Comparison of ENCODE assay signal across 11 cellular contexts in genomic region chr2:188294547-188294946, GRCh38. TPM values are rescaled to one million over a fixed set of nuclear protein-coding genes. Genes with fewer than 3 reads are reported as not detected.
DNase-seq lines count a peak whose midpoint lies in the region; ATAC-seq, FAIRE-seq and TF ChIP-seq lines count a peak whose summit lies in the region.
"Had no signal": no experiment of that assay in that cellular context is flagged by ENCODE, and none has a peak within 500 bp of the region (broad histone marks: within the 10 kb centered on the region; RNA-seq: fewer than 3 reads in every experiment).

No MANE protein-coding gene starts in this region.

- H3K9me3 ChIP-seq in A549 (peaks cover 10% of the 10 kb centered on the region), MG63 (peaks cover 5% of the 10 kb centered on the region; the same call in 1 of the 2 replicates), esophagus squamous epithelium (no peaks in the 10 kb centered on the region), neural progenitor cell (ENCODE audit: low read depth) (no peaks in the 10 kb centered on the region), T-helper 17 cell (ENCODE audit: control insufficient read depth, low read length, poor library complexity, severe bottlenecking) (no peaks in the 10 kb centered on the region)
- no peaks in the 10 kb centered on the region for H3K9me3 ChIP-seq in naive thymus-derived CD4-positive, alpha-beta T cell (ENCODE audit: control insufficient read depth in 2 of 3, low read length in 3 of 3)

- H3K36me3 ChIP-seq in MG63 (no peaks in the 10 kb centered on the region), esophagus squamous epithelium (no peaks in the 10 kb centered on the region), neural progenitor cell (no peaks in the 10 kb centered on the region)
- no peaks in the 10 kb centered on the region for H3K36me3 ChIP-seq in naive thymus-derived CD4-positive, alpha-beta T cell (ENCODE audit: control insufficient read depth in 2 of 3, insufficient read depth in 3 of 3, low read length in 3 of 3)
- H3K36me3 ChIP-seq: BLaER1 treated with 17β-estradiol and CSF1 and Interleukin-3, amounts not matched to agents 10 nM and 100 nM; WERI-Rb-1 had no signal

- H3K4me1 Mint-ChIP-seq in neural progenitor cell (peaks cover 26% of the 10 kb centered on the region), T-helper 17 cell (no peaks in the 10 kb centered on the region)
- peaks cover 5 to 12% (median 8%) of the 10 kb centered on the region in 7 donors for H3K4me1 Mint-ChIP-seq in naive thymus-derived CD4-positive, alpha-beta T cell

- peak overlapping the region; percentile 88 for H3K9ac ChIP-seq in neural progenitor cell
- H3K9ac ChIP-seq: BLaER1 treated with 17β-estradiol and CSF1 and Interleukin-3, amounts not matched to agents 10 nM and 100 nM had no signal

- peak overlapping the region; percentile 84 for H3K4me3 ChIP-seq in A549
- H3K4me3 ChIP-seq in MG63: peak overlapping the region; percentile 71
- H3K4me3 ChIP-seq in esophagus squamous epithelium: peak overlapping the region in 3 of 4 donors; percentile 75 to 84 (median 78)
- H3K4me3 ChIP-seq in neural progenitor cell: peak overlapping the region; percentile 97
- H3K4me3 ChIP-seq in naive thymus-derived CD4-positive, alpha-beta T cell (ENCODE audit: low read length): no peak overlapping the region
- H3K4me3 ChIP-seq: BLaER1 treated with 17β-estradiol and CSF1 and Interleukin-3, amounts not matched to agents 10 nM and 100 nM had no signal

- H3K27me3 ChIP-seq in MG63: no peaks in the 10 kb centered on the region
- peaks cover 0 to 4% (median 0%) of the 10 kb centered on the region in 4 donors for H3K27me3 ChIP-seq in esophagus squamous epithelium
- H3K27me3 ChIP-seq in neural progenitor cell: no peaks in the 10 kb centered on the region
- H3K27me3 ChIP-seq in naive thymus-derived CD4-positive, alpha-beta T cell (ENCODE audit: control insufficient read depth in 2 of 2, insufficient read depth in 2 of 2, low read length in 2 of 2): no peaks in the 10 kb centered on the region

- H3K4me1 ChIP-seq in A549 (peaks cover 30% of the 10 kb centered on the region), esophagus squamous epithelium (peaks cover 0 to 48% (median 3%) of the 10 kb centered on the region in 3 donors), neural progenitor cell (peaks cover 54% of the 10 kb centered on the region)
- H3K4me1 ChIP-seq in naive thymus-derived CD4-positive, alpha-beta T cell (ENCODE audit: control insufficient read depth in 2 of 2, insufficient read depth in 2 of 2, low read length in 2 of 2): no peaks in the 10 kb centered on the region
- H3K4me1 ChIP-seq: BLaER1 treated with 17β-estradiol and CSF1 and Interleukin-3, amounts not matched to agents 10 nM and 100 nM had no signal

- ATAC-seq in A549 (no peak), GM21381 (IDR thresholded peaks at IDR 0.05; ENCODE audit: unreplicated experiment) (no peak), T-helper 17 cell (no peak)
- ATAC-seq in naive thymus-derived CD4-positive, alpha-beta T cell: no peak

- CTCF ChIA-PET in A549 (lab: Yijun Ruan, JAX) (interaction anchor here (0.6 to 1.1 kb wide), 2 partner anchors 134 to 217 kb away, joined by 3 read pairs; no protein-coding TSS in a partner anchor), HEK293T (lab: Yijun Ruan, JAX) (interaction anchor here (0.6 kb wide), 1 partner anchor 25 kb away, joined by 3 read pairs; no protein-coding TSS in a partner anchor)
- CTCF ChIA-PET in naive thymus-derived CD4-positive, alpha-beta T cell (lab: Charles Lee): no interaction called here

- H3K9me3 Mint-ChIP-seq in neural progenitor cell: peaks cover 10% of the 10 kb centered on the region
- H3K9me3 Mint-ChIP-seq in naive thymus-derived CD4-positive, alpha-beta T cell: peaks cover 0 to 4% (median 0%) of the 10 kb centered on the region in 11 donors

- H3K36me3 Mint-ChIP-seq in neural progenitor cell: peaks cover 13% of the 10 kb centered on the region
- H3K36me3 Mint-ChIP-seq in naive thymus-derived CD4-positive, alpha-beta T cell: no peaks in the 10 kb centered on the region
- H3K36me3 Mint-ChIP-seq in T-helper 17 cell (ENCODE audit: low read depth): no peaks in the 10 kb centered on the region

- H3K4me3 Mint-ChIP-seq in neural progenitor cell: peak overlapping the region; percentile 97
- no peak overlapping the region for H3K4me3 Mint-ChIP-seq in naive thymus-derived CD4-positive, alpha-beta T cell
- no peak overlapping the region for H3K4me3 Mint-ChIP-seq in T-helper 17 cell

- no peak for TF ChIP-seq EP300 in A549 (IDR thresholded peaks at IDR 0.05)

- DNase-seq in A549 (ENCODE audit: low read depth in 1 of 2, low spot score in 1 of 2) (no peak), MG63 (no peak), esophagus squamous epithelium (lab: John Stamatoyannopoulos, UW) (no peak), neural progenitor cell (ENCODE audit: low spot score) (no peak), HEK293T (ENCODE audit: extremely low spot score) (no peak), T-helper 17 cell (no peak)
- no peak for DNase-seq in naive thymus-derived CD4-positive, alpha-beta T cell
- DNase-seq: KBM-7, WERI-Rb-1 had no signal

- POLR2A ChIA-PET in A549 (lab: Yijun Ruan, JAX) (no interaction called here), HEK293T (lab: Yijun Ruan, JAX) (interaction anchor here (0.9 to 2.6 kb wide), 2 partner anchors 15 to 69 kb away, joined by 3 to 13 read pairs; no protein-coding TSS in a partner anchor)
- POLR2A ChIA-PET in naive thymus-derived CD4-positive, alpha-beta T cell (lab: Charles Lee): no interaction called here

- H4K20me1 ChIP-seq in neural progenitor cell (ENCODE audit: low read depth): peaks cover 5% of the 10 kb centered on the region
- H4K20me1 ChIP-seq: BLaER1 treated with 17β-estradiol and CSF1 and Interleukin-3, amounts not matched to agents 10 nM and 100 nM had no signal

- FAIRE-seq in A549 (lab: Jason Lieb, UNC): no peak

- TF ChIP-seq RAD21 in A549 (conservative IDR thresholded peaks at IDR 0.05 in 1 of 2, IDR thresholded peaks at IDR 0.05 in 1 of 2): no peak

- peaks cover 37% of the 10 kb centered on the region for H3F3A ChIP-seq in neural progenitor cell (ENCODE audit: low read depth)

- no peak overlapping the region for H2AFZ ChIP-seq in neural progenitor cell (replicated peaks)

- H3K27ac ChIP-seq in A549 (peak overlapping the region; percentile 97 to 100), esophagus squamous epithelium (peak overlapping the region; percentile 91 to 97 (median 96)), neural progenitor cell (peak overlapping the region; percentile 77)
- no peak overlapping the region for H3K27ac ChIP-seq in naive thymus-derived CD4-positive, alpha-beta T cell (ENCODE audit: low read depth, low read length)
- H3K27ac ChIP-seq: BLaER1 treated with 17β-estradiol and CSF1 and Interleukin-3, amounts not matched to agents 10 nM and 100 nM; WERI-Rb-1 had no signal

- 3% methylated on average over 1 of the region's 1 CpG for WGBS in A549 (ENCODE audit: missing lambda C conversion rate)
- WGBS in esophagus squamous epithelium, 2 donors: 24 to 29% methylated on average over 1 of the region's 1 CpG

- H3K27me3 Mint-ChIP-seq in neural progenitor cell (ENCODE audit: insufficient read depth, low read depth) (no peaks in the 10 kb centered on the region), T-helper 17 cell (peaks cover 29% of the 10 kb centered on the region)
- peaks cover 36 to 47% (median 43%) of the 10 kb centered on the region in 5 donors for H3K27me3 Mint-ChIP-seq in naive thymus-derived CD4-positive, alpha-beta T cell

- no peak for TF ChIP-seq CTCF in A549 (IDR thresholded peaks at IDR 0.05)
- TF ChIP-seq CTCF in esophagus squamous epithelium (IDR thresholded peaks at IDR 0.05): no peak
- no peak for TF ChIP-seq CTCF in neural progenitor cell (IDR thresholded peaks at IDR 0.05)

- H3K27ac Mint-ChIP-seq in neural progenitor cell: peak overlapping the region; percentile 98
- H3K27ac Mint-ChIP-seq in naive thymus-derived CD4-positive, alpha-beta T cell: no peak overlapping the region
- no peak overlapping the region for H3K27ac Mint-ChIP-seq in T-helper 17 cell

- H3K79me2 ChIP-seq in neural progenitor cell (ENCODE audit: low read depth): peaks cover 86% of the 10 kb centered on the region

- TF ChIP-seq POLR2A in A549 (IDR thresholded peaks at IDR 0.05; ENCODE audit: low read length): no peak
- no peak for TF ChIP-seq POLR2A in esophagus squamous epithelium (IDR thresholded peaks at IDR 0.05)

- intact Hi-C loops in esophagus squamous epithelium (cut with DNase I): no loop called here
- intact Hi-C loops in naive thymus-derived CD4-positive, alpha-beta T cell (cut with micrococcal nuclease): no loop called here

- peak overlapping the region; percentile 98 for H3K4me2 ChIP-seq in A549
- peak overlapping the region; percentile 96 for H3K4me2 ChIP-seq in neural progenitor cell
- H3K4me2 ChIP-seq: BLaER1 treated with 17β-estradiol and CSF1 and Interleukin-3, amounts not matched to agents 10 nM and 100 nM had no signal

TF ChIP-seq in A549, 52 proteins besides CTCF, POLR2A, EP300 and RAD21 (continues in another document):
- TF ChIP-seq CEBPB (IDR thresholded peaks at IDR 0.05) (no peak), EHMT2 (IDR thresholded peaks at IDR 0.05; ENCODE audit: low read depth) (no peak), MAFK (IDR thresholded peaks at IDR 0.05; ENCODE audit: partially characterized antibody) (no peak), TP53 (CRISPR knock-in tag; IDR thresholded peaks at IDR 0.05) (no peak), CBX8 (IDR thresholded peaks at IDR 0.05) (no peak), FOSL2 (IDR thresholded peaks at IDR 0.05) (no peak), FOSL2 (CRISPR knock-in tag; IDR thresholded peaks at IDR 0.05) (no peak)

TF ChIP-seq in HEK293T, 16 proteins besides CTCF, POLR2A, EP300 and RAD21 (continues in another document):
- TF ChIP-seq HDGF (IDR thresholded peaks at IDR 0.05; ENCODE audit: borderline replicate concordance): no peak
- no peak for TF ChIP-seq BHLHE40 (IDR thresholded peaks at IDR 0.05; ENCODE audit: borderline replicate concordance)
- TF ChIP-seq LEF1 (IDR thresholded peaks at IDR 0.05; ENCODE audit: borderline replicate concordance): no peak
- no peak for TF ChIP-seq FOXK2 (IDR thresholded peaks at IDR 0.05)
- no peak for TF ChIP-seq NFRKB (IDR thresholded peaks at IDR 0.05)

RNA-seq across cellular contexts. Expression of gene GULP1, which starts 2.9 kb away (rescaled TPM):
- 80.7 and 89.2 TPM in 2 replicates for polyA plus RNA-seq in A549 (2011; rRNA removed)
- polyA plus RNA-seq in A549 (2012; cell fraction: cytosol; rRNA removed): 17.5 and 19.2 TPM in 2 replicates
- polyA plus RNA-seq in A549 (2012; cell fraction: nucleus; rRNA removed): 5.3 and 5.9 TPM in 2 replicates
- polyA plus RNA-seq in A549 (2017; fragmentation: RNase III; extraction: RNeasy Plus Mini Kit Qiagen cat#74134 plus additional on column Dnase treatment): 30.7 to 31.5 TPM (median 31.4 TPM) in 3 replicates
- polyA minus RNA-seq in A549 (2011; rRNA and poly(A)+ RNA removed): 39.9 and 46.2 TPM in 2 replicates
- 14.6 and 102 TPM in 2 replicates for total RNA-seq in MG63 (2014; rRNA removed; shearing (Covaris generic); ENCODE audit: low replicate concordance)
- total RNA-seq in esophagus squamous epithelium: 10 to 100 TPM; 10.4 to 39.3 (median 24.2) TPM
- 96.6 and 154 TPM in 2 replicates for total RNA-seq in neural progenitor cell (ENCODE audit: low replicate concordance)
- not detected for total RNA-seq in naive thymus-derived CD4-positive, alpha-beta T cell
- not detected for polyA plus RNA-seq in naive thymus-derived CD4-positive, alpha-beta T cell
- not detected for total RNA-seq in T-helper 17 cell

Comparison
In these comparisons a context has a peak if more than half of its experiments do, and no peak if none do; other contexts are left out.
1. RNA of gene GULP1, which starts 2.9 kb away (total RNA-seq): 96.6 to 154 TPM in neural progenitor cell, 10.4 to 39.3 TPM in esophagus squamous epithelium and 14.6 to 102 TPM in MG63; not detected in naive thymus-derived CD4-positive, alpha-beta T cell and not detected in T-helper 17 cell; every median in the first group is over 10 times any median in the second.